In the genomic region with DNA sequence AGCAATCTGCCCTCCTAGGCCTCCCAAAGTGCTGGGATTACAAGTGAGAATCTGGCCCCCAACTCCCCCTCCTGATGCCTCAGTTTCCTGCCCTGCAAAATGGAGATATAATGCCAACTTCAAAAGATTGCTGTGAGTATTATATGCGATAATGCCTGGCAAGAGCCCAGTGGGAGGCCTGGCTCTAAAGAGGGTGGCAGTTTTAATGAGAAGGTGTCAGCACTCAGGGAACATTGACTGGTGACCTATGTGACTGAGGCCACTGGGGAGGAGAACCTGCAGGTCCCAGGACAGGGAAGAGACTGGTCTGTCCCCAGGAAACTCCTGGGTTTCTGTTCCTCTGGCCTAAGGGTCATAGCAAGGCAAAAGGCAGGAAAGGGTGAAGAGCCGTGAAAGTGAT, we compare ENCODE assay signal across 19 cellular contexts. TPM values are rescaled to one million over a fixed set of nuclear protein-coding genes. Genes with fewer than 3 reads are reported as not detected.
A peak's percentile ranks its signal among the peaks of the same experiment; 100 is the strongest.
DNase-seq lines count a peak whose midpoint lies in the region; ATAC-seq and TF ChIP-seq lines count a peak whose summit lies in the region.
"Had no signal": no experiment of that assay in that cellular context is flagged by ENCODE, and none has a peak within 500 bp of the region (broad histone marks: within the 10 kb centered on the region; RNA-seq: fewer than 3 reads in every experiment).

No MANE protein-coding gene starts in this region.

- H3K27me3 Mint-ChIP-seq in osteocyte (ENCODE audit: unreplicated experiment) (no peaks in the 10 kb centered on the region), type B pancreatic cell (no peaks in the 10 kb centered on the region)
- H3K27me3 Mint-ChIP-seq: activated CD4-positive, alpha-beta T cell treated with anti-CD3 and anti-CD28 coated beads, Interleukin-2, amount 10 ng/mL, durations not matched to agents 7 days and 5 days; natural killer cell treated with Interleukin-12 subunit alpha and Interleukin-12 subunit beta and Interleukin-15 and Interleukin-18, amount 100 ng/mL, for 72 hours had no signal

- peaks cover 0 to 10% (median 0%) of the 10 kb centered on the region in 3 donors for H3K36me3 ChIP-seq in esophagus squamous epithelium
- H3K36me3 ChIP-seq: spleen had no signal

- ATAC-seq in GM18520 (IDR thresholded peaks at IDR 0.05; ENCODE audit: unreplicated experiment) = no peak
- ATAC-seq: activated T-cell treated with anti-CD3 and anti-CD28 coated beads, Interleukin-2, amount 50 U/mL, for 72 hours; natural killer cell treated with Interleukin-12 subunit alpha and Interleukin-12 subunit beta and Interleukin-15 and Interleukin-18, amount 100 ng/mL, for 72 hours had no signal

- intact Hi-C loops in esophagus squamous epithelium (cut with DNase I) = no loop called here
- intact Hi-C loops in lower leg skin (cut with DNase I; ENCODE audit: low total_unique reads) = no loop called here

- TF ChIP-seq POLR2A in esophagus squamous epithelium (IDR thresholded peaks at IDR 0.05) = no peak
- no peak for TF ChIP-seq POLR2A in lower leg skin (IDR thresholded peaks at IDR 0.05)

- POLR2A ChIA-PET in RWPE1 (lab: Yijun Ruan, JAX; ENCODE audit: low non-redundant PET) = no interaction called here

- H3K27me3 ChIP-seq in esophagus squamous epithelium = no peaks in the 10 kb centered on the region
- H3K27me3 ChIP-seq: spleen had no signal

- H3K4me3 ChIP-seq in esophagus squamous epithelium (no peak overlapping the region), lower leg skin (ENCODE audit: low read depth, poor library complexity, severe bottlenecking) (no peak overlapping the region)
- H3K4me3 ChIP-seq: spleen had no signal

- H3K9me3 Mint-ChIP-seq in osteocyte (ENCODE audit: unreplicated experiment) (no peaks in the 10 kb centered on the region), type B pancreatic cell (no peaks in the 10 kb centered on the region)
- H3K9me3 Mint-ChIP-seq: activated CD4-positive, alpha-beta T cell treated with anti-CD3 and anti-CD28 coated beads, Interleukin-2, amount 10 ng/mL, durations not matched to agents 7 days and 5 days; activated T-cell treated with anti-CD3 and anti-CD28 coated beads, Interleukin-2, amount 50 U/mL, for 72 hours; natural killer cell treated with Interleukin-12 subunit alpha and Interleukin-12 subunit beta and Interleukin-15 and Interleukin-18, amount 100 ng/mL, for 72 hours had no signal

- H3K27ac ChIP-seq in RWPE1 = peak overlapping the region; percentile 78
- H3K27ac ChIP-seq in esophagus squamous epithelium = peak overlapping the region; percentile 75 to 97 (median 90)
- H3K27ac ChIP-seq: C4-2B had no signal

- 65% methylated on average over 2 of the region's 2 CpGs; no CpG with 5 or more reads in 1 of the 2 donors for WGBS in esophagus squamous epithelium, 2 donors
- 71 to 79% methylated on average over 2 of the region's 2 CpGs for WGBS in lower leg skin, 2 donors

- no peak for TF ChIP-seq CTCF in RWPE1 (conservative IDR thresholded peaks at IDR 0.05; ENCODE audit: low read depth)
- TF ChIP-seq CTCF in esophagus squamous epithelium (IDR thresholded peaks at IDR 0.05) = no peak
- TF ChIP-seq CTCF in osteocyte (IDR thresholded peaks at IDR 0.05) = no peak
- TF ChIP-seq CTCF in type B pancreatic cell (conservative IDR thresholded peaks at IDR 0.05) = no peak
- no peak for TF ChIP-seq CTCF in lower leg skin (IDR thresholded peaks at IDR 0.05)

- H3K4me1 ChIP-seq in esophagus squamous epithelium = peaks cover 35 to 99% (median 80%) of the 10 kb centered on the region in 3 donors

- peaks cover 66% of the 10 kb centered on the region for H3K4me1 Mint-ChIP-seq in osteocyte (ENCODE audit: unreplicated experiment)
- H3K4me1 Mint-ChIP-seq in type B pancreatic cell (ENCODE audit: unreplicated experiment) = peaks cover 48% of the 10 kb centered on the region
- H3K4me1 Mint-ChIP-seq: activated CD4-positive, alpha-beta T cell treated with anti-CD3 and anti-CD28 coated beads, Interleukin-2, amount 10 ng/mL, durations not matched to agents 7 days and 5 days had no signal

- H3K4me3 Mint-ChIP-seq in osteocyte (ENCODE audit: unreplicated experiment) (no peak overlapping the region), type B pancreatic cell (peak overlapping the region; percentile 7)
- H3K4me3 Mint-ChIP-seq: activated CD4-positive, alpha-beta T cell treated with anti-CD3 and anti-CD28 coated beads, Interleukin-2, amount 10 ng/mL, durations not matched to agents 7 days and 5 days; activated T-cell treated with anti-CD3 and anti-CD28 coated beads, Interleukin-2, amount 50 U/mL, for 72 hours; natural killer cell treated with Interleukin-12 subunit alpha and Interleukin-12 subunit beta and Interleukin-15 and Interleukin-18, amount 100 ng/mL, for 72 hours had no signal

- H3K36me3 Mint-ChIP-seq in osteocyte (ENCODE audit: unreplicated experiment) (peaks cover 5% of the 10 kb centered on the region), type B pancreatic cell (peaks cover 5% of the 10 kb centered on the region)
- H3K36me3 Mint-ChIP-seq: natural killer cell treated with Interleukin-12 subunit alpha and Interleukin-12 subunit beta and Interleukin-15 and Interleukin-18, amount 100 ng/mL, for 72 hours had no signal

- H3K9me3 ChIP-seq in esophagus squamous epithelium = no peaks in the 10 kb centered on the region
- H3K9me3 ChIP-seq: spleen had no signal

- CTCF ChIA-PET in RWPE1 (lab: Yijun Ruan, JAX) = no interaction called here

- H3K27ac Mint-ChIP-seq in osteocyte (ENCODE audit: unreplicated experiment) (peak overlapping the region; percentile 89), type B pancreatic cell (peak overlapping the region; percentile 56)
- H3K27ac Mint-ChIP-seq: activated CD4-positive, alpha-beta T cell treated with anti-CD3 and anti-CD28 coated beads, Interleukin-2, amount 10 ng/mL, durations not matched to agents 7 days and 5 days; activated T-cell treated with anti-CD3 and anti-CD28 coated beads, Interleukin-2, amount 50 U/mL, for 72 hours; natural killer cell treated with Interleukin-12 subunit alpha and Interleukin-12 subunit beta and Interleukin-15 and Interleukin-18, amount 100 ng/mL, for 72 hours had no signal

- DNase-seq in RWPE1 (ENCODE audit: low spot score) (no peak), esophagus squamous epithelium (lab: John Stamatoyannopoulos, UW) (no peak), osteocyte (ENCODE audit: extremely low spot score, unreplicated experiment) (no peak), type B pancreatic cell (ENCODE audit: extremely low spot score, unreplicated experiment) (no peak), NCI-H510A treated with DMSO at 0.1 percent for 48 hours (lab: John Stamatoyannopoulos, UW) (no peak), lower leg skin (ENCODE audit: low spot score in 2 of 2) (no peak)
- DNase-seq: activated CD4-positive, alpha-beta T cell treated with anti-CD3 and anti-CD28 coated beads, Interleukin-2, amount 10 ng/mL, durations not matched to agents 7 days and 5 days; activated T-cell treated with anti-CD3 and anti-CD28 coated beads, Interleukin-2, amount 50 U/mL, for 72 hours; anterior cingulate cortex; DND-41; NCI-H1694 treated with DMSO at 0.1 percent for 48 hours; NCI-H526 treated with DMSO at 0.1 percent for 48 hours; RPMI8226; spleen had no signal

RNA-seq across cellular contexts. Expression of a gene that starts 11.0 kb away (rescaled TPM):
- total RNA-seq in esophagus squamous epithelium (100 to 1,000 TPM in 1 of 4 donors, 10 to 100 TPM in 3; 44.9 to 107 (median 54.2) TPM), osteocyte (197 and 230 TPM in 2 replicates), type B pancreatic cell (ENCODE audit: low replicate concordance) (124 and 130 TPM in 2 replicates), lower leg skin (100 to 1,000 TPM in 2 of 4 donors, 10 to 100 TPM in 2; 67.9 to 171 (median 99.6) TPM)

RNA-seq across cellular contexts. Expression of a gene that starts 50.8 kb away (rescaled TPM):
- total RNA-seq in esophagus squamous epithelium (not detected), osteocyte (not detected in 2 replicates), type B pancreatic cell (ENCODE audit: low replicate concordance) (not detected in 2 replicates), lower leg skin (not detected)
- total RNA-seq: activated CD4-positive, alpha-beta T cell treated with anti-CD3 and anti-CD28 coated beads, Interleukin-2, amount 10 ng/mL, durations not matched to agents 7 days and 5 days; activated T-cell treated with anti-CD3 and anti-CD28 coated beads, Interleukin-2, amount 50 U/mL, for 72 hours; frontal cortex; natural killer cell treated with Interleukin-12 subunit alpha and Interleukin-12 subunit beta and Interleukin-15 and Interleukin-18, amount 100 ng/mL, for 72 hours; T-helper 2 cell treated with Interferon-gamma antibody and Interleukin-4, amounts not matched to agents 100 ng/mL and 5 ng/mL, for 36 hours had no signal
